ENCODE assay signal across 12 cellular contexts in the genomic region with DNA sequence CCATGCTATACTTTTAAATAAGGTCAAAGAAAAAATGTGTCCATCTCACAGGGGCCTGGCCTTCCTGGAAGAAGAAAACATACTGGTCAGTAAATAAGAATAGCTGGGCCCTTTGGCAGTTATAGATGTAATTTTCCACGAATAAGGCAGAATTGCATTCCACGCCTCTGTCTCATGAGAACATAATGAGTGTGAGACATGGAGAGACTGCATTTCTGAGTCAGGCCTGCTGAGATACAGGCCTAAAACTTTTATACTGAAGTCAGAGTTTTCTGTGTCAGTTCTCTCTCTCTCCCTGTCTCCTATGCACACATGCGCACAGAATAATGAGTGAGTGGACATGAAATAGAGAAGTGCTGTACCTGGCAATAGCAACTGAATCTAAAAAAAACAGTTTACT.
DNase-seq lines count a peak whose midpoint lies in the region; ATAC-seq and FAIRE-seq lines count a peak whose summit lies in the region.
"Had no signal": no experiment of that assay in that cellular context is flagged by ENCODE, and none has a peak within 500 bp of the region (broad histone marks: within the 10 kb centered on the region; RNA-seq: fewer than 3 reads in every experiment).

No MANE protein-coding gene starts in this region.

- no peak overlapping the region for H3K4me3 ChIP-seq in muscle layer of duodenum (ENCODE audit: low read depth in 1 of 2, low read length in 2 of 2)

- no peaks in the 10 kb centered on the region for H3K27me3 ChIP-seq in muscle layer of duodenum (ENCODE audit: low read depth, low read length)
- H3K27me3 ChIP-seq: neutrophil had no signal

- H3K9me3 Mint-ChIP-seq in activated naive CD4-positive, alpha-beta T cell treated with anti-CD3 and anti-CD28 coated beads, Interleukin-2, amount 50 U/mL, for 24 hours, result peaks cover 3% of the 10 kb centered on the region
- H3K9me3 Mint-ChIP-seq in activated naive CD4-positive, alpha-beta T cell treated with anti-CD3 and anti-CD28 coated beads, Interleukin-2, amount 10 ng/mL, durations not matched to agents 7 days and 5 days, result peaks cover 3% of the 10 kb centered on the region

- no peak for DNase-seq in activated naive CD4-positive, alpha-beta T cell treated with anti-CD3 and anti-CD28 coated beads, Interleukin-2, amount 10 ng/mL, durations not matched to agents 7 days and 5 days
- DNase-seq in epithelial cell of prostate (ENCODE audit: low read depth, low spot score) (no peak), SKM-1 (lab: John Stamatoyannopoulos, UW; ENCODE audit: unreplicated experiment) (no peak), GM19238 (ENCODE audit: insufficient read length, low spot score) (no peak), HTR-8/SVneo (ENCODE audit: insufficient read length, low spot score) (no peak)
- DNase-seq: AML-193; central memory CD4-positive, alpha-beta T cell; NCI-H510A treated with DMSO at 0.1 percent for 48 hours had no signal

- no peak for FAIRE-seq in HTR-8/SVneo (lab: Jason Lieb, UNC)

- H3K36me3 Mint-ChIP-seq in activated naive CD4-positive, alpha-beta T cell treated with anti-CD3 and anti-CD28 coated beads, Interleukin-2, amount 50 U/mL, for 24 hours, result no peaks in the 10 kb centered on the region
- peaks cover 2% of the 10 kb centered on the region for H3K36me3 Mint-ChIP-seq in activated naive CD4-positive, alpha-beta T cell treated with anti-CD3 and anti-CD28 coated beads, Interleukin-2, amount 10 ng/mL, durations not matched to agents 7 days and 5 days

- no peaks in the 10 kb centered on the region for H3K27me3 Mint-ChIP-seq in activated naive CD4-positive, alpha-beta T cell treated with anti-CD3 and anti-CD28 coated beads, Interleukin-2, amount 50 U/mL, for 24 hours
- peaks cover 5% of the 10 kb centered on the region for H3K27me3 Mint-ChIP-seq in activated naive CD4-positive, alpha-beta T cell treated with anti-CD3 and anti-CD28 coated beads, Interleukin-2, amount 10 ng/mL, durations not matched to agents 7 days and 5 days

- H3K4me1 Mint-ChIP-seq in activated naive CD4-positive, alpha-beta T cell treated with anti-CD3 and anti-CD28 coated beads, Interleukin-2, amount 50 U/mL, for 24 hours, result peaks cover 7% of the 10 kb centered on the region
- H3K4me1 Mint-ChIP-seq in activated naive CD4-positive, alpha-beta T cell treated with anti-CD3 and anti-CD28 coated beads, Interleukin-2, amount 10 ng/mL, durations not matched to agents 7 days and 5 days, result no peaks in the 10 kb centered on the region

- H3K36me3 ChIP-seq in muscle layer of duodenum (ENCODE audit: control insufficient read depth in 1 of 2, insufficient read depth in 2 of 2, low read length in 2 of 2), result peaks cover 0 to 3% of the 10 kb centered on the region in 2 donors
- H3K36me3 ChIP-seq: neutrophil had no signal

- peak overlapping the region; percentile 43 for H3K27ac Mint-ChIP-seq in activated naive CD4-positive, alpha-beta T cell treated with anti-CD3 and anti-CD28 coated beads, Interleukin-2, amount 50 U/mL, for 24 hours
- H3K27ac Mint-ChIP-seq in activated naive CD4-positive, alpha-beta T cell treated with anti-CD3 and anti-CD28 coated beads, Interleukin-2, amount 10 ng/mL, durations not matched to agents 7 days and 5 days, result no peak overlapping the region

- H3K9me3 ChIP-seq in muscle layer of duodenum (ENCODE audit: control insufficient read depth in 1 of 2, low read length in 2 of 2), result no peaks in the 10 kb centered on the region
- H3K9me3 ChIP-seq: neutrophil had no signal

- H3K27ac ChIP-seq in epithelial cell of prostate (peak overlapping the region; percentile 50), muscle layer of duodenum (ENCODE audit: low read length) (peak overlapping the region; percentile 43)
- H3K27ac ChIP-seq: neutrophil had no signal

- ATAC-seq in HG02970 (IDR thresholded peaks at IDR 0.05; ENCODE audit: low FRiP score, unreplicated experiment), result no peak

- H3K4me3 Mint-ChIP-seq in activated naive CD4-positive, alpha-beta T cell treated with anti-CD3 and anti-CD28 coated beads, Interleukin-2, amount 50 U/mL, for 24 hours, result no peak overlapping the region
- no peak overlapping the region for H3K4me3 Mint-ChIP-seq in activated naive CD4-positive, alpha-beta T cell treated with anti-CD3 and anti-CD28 coated beads, Interleukin-2, amount 10 ng/mL, durations not matched to agents 7 days and 5 days

- H3K4me1 ChIP-seq in muscle layer of duodenum (ENCODE audit: control insufficient read depth in 1 of 2, insufficient read depth in 2 of 2, low read length in 2 of 2), result no peaks in the 10 kb centered on the region

- CTCF ChIA-PET in activated naive CD4-positive, alpha-beta T cell treated with anti-CD3 and anti-CD28 coated beads, Interleukin-2, amount 10 ng/mL, durations not matched to agents 7 days and 5 days (lab: Charles Lee), result no interaction called here
